In genomic region chr20:62741701-62742491, GRCh38 we compare ENCODE assay signal across 23 cellular contexts. TPM values are rescaled to one million over a fixed set of nuclear protein-coding genes. Genes with fewer than 3 reads are reported as not detected.
A peak's percentile ranks its signal among the peaks of the same experiment; 100 is the strongest.
DNase-seq lines count a peak whose midpoint lies in the region; ATAC-seq, FAIRE-seq and TF ChIP-seq lines count a peak whose summit lies in the region.
"Had no signal": no experiment of that assay in that cellular context is flagged by ENCODE, and none has a peak within 500 bp of the region (broad histone marks: within the 10 kb centered on the region; RNA-seq: fewer than 3 reads in every experiment).

No MANE protein-coding gene starts in this region.

- ATAC-seq in A549: no peak
- ATAC-seq in CD4-positive, alpha-beta T cell (ENCODE audit: poor library complexity): no peak
- no peak for ATAC-seq in left lung
- ATAC-seq: heart left ventricle had no signal

- H3K27ac ChIP-seq in A549 (peak overlapping the region in 1 of 2 experiments; percentile 86; a peak in 3 of 6 replicates), WERI-Rb-1 (no peak overlapping the region), left lung (peak overlapping the region in 1 of 2 donors; percentile 93)
- H3K27ac ChIP-seq in CD4-positive, alpha-beta T cell (ENCODE audit: low read depth, low read length): peak overlapping the region; percentile 86
- H3K27ac ChIP-seq: brain microvascular endothelial cell had no signal

- FAIRE-seq in A549 (lab: Jason Lieb, UNC): no peak
- no peak for FAIRE-seq in GM12891 (lab: Jason Lieb, UNC)
- FAIRE-seq: TTC549 had no signal

- no peak overlapping the region for H3K4me3 Mint-ChIP-seq in CD4-positive, alpha-beta T cell
- H3K4me3 Mint-ChIP-seq: H9, mesothelial cell of epicardium had no signal

- intact Hi-C loops in CD4-positive, alpha-beta T cell (cut with DNase I, micrococcal nuclease): loop anchor here (2.0 kb wide), 2 partner anchors 35 to 91 kb away; no protein-coding TSS in a partner anchor
- intact Hi-C loops in left lung (cut with DNase I): no loop called here

- WGBS in A549 (ENCODE audit: missing lambda C conversion rate): 79% methylated on average over 15 of the region's 18 CpGs

- H3K27me3 ChIP-seq in CD4-positive, alpha-beta T cell (ENCODE audit: control insufficient read depth, insufficient read depth, low read length): no peaks in the 10 kb centered on the region
- H3K27me3 ChIP-seq in WERI-Rb-1 (ENCODE audit: insufficient read depth, low read depth, severe bottlenecking) (no peaks in the 10 kb centered on the region), left lung (peaks cover 3 to 84% of the 10 kb centered on the region in 2 donors)
- H3K27me3 ChIP-seq: brain microvascular endothelial cell, sigmoid colon had no signal

- no peaks in the 10 kb centered on the region for H3K27me3 Mint-ChIP-seq in CD4-positive, alpha-beta T cell

- TF ChIP-seq EP300 in A549 (IDR thresholded peaks at IDR 0.05): no peak

- H3K27ac Mint-ChIP-seq in CD4-positive, alpha-beta T cell: peak overlapping the region; percentile 86
- H3K27ac Mint-ChIP-seq: H9, mesothelial cell of epicardium had no signal

- TF ChIP-seq RAD21 in A549 (conservative IDR thresholded peaks at IDR 0.05 in 1 of 2, IDR thresholded peaks at IDR 0.05 in 1 of 2): no peak

- H3K4me1 ChIP-seq in A549 (peaks cover 21% of the 10 kb centered on the region), left lung (peaks cover 0 to 35% of the 10 kb centered on the region in 2 donors)

- H3K4me2 ChIP-seq in A549: no peak overlapping the region

- CTCF ChIA-PET in A549 (lab: Yijun Ruan, JAX): interaction anchor here (0.7 to 4.1 kb wide), 5 partner anchors 18 to 74 kb away, joined by 3 to 27 read pairs (median 4); no protein-coding TSS in a partner anchor
- CTCF ChIA-PET in CD4-positive, alpha-beta T cell (lab: Charles Lee): interaction anchor here (1.8 to 3.0 kb wide), 4 partner anchors 25 to 52 kb away, joined by 5 to 11 read pairs (median 6); no protein-coding TSS in a partner anchor

- H3K9me3 ChIP-seq in A549: no peaks in the 10 kb centered on the region
- H3K9me3 ChIP-seq in CD4-positive, alpha-beta T cell (ENCODE audit: control insufficient read depth, low read length): no peaks in the 10 kb centered on the region
- no peaks in the 10 kb centered on the region for H3K9me3 ChIP-seq in WERI-Rb-1 (ENCODE audit: severe bottlenecking)
- H3K9me3 ChIP-seq in left lung: no peaks in the 10 kb centered on the region
- H3K9me3 ChIP-seq: heart left ventricle, sigmoid colon, SK-N-SH had no signal

- POLR2A ChIA-PET in A549 (lab: Yijun Ruan, JAX): no interaction called here
- POLR2A ChIA-PET in CD4-positive, alpha-beta T cell (lab: Charles Lee): interaction anchor here (0.6 to 2.6 kb wide), 3 partner anchors 31 to 90 kb away, joined by 3 to 19 read pairs (median 4); no protein-coding TSS in a partner anchor

- no peak for TF ChIP-seq POLR2A in A549 (IDR thresholded peaks at IDR 0.05; ENCODE audit: low read length)
- no peak for TF ChIP-seq POLR2A in GM12891 (IDR thresholded peaks at IDR 0.05; ENCODE audit: low read depth, low read length)

- no peak for DNase-seq in A549 (ENCODE audit: low read depth in 1 of 2, low spot score in 1 of 2)
- DNase-seq in CD4-positive, alpha-beta T cell: no peak
- DNase-seq in WERI-Rb-1: peak; percentile 7
- peak; percentile 21 to 52 for DNase-seq in left lung
- DNase-seq in hippocampal formation (lab: John Stamatoyannopoulos, UW): no peak
- DNase-seq in AML-193 (lab: John Stamatoyannopoulos, UW): no peak
- DNase-seq in NCI-H1417 (lab: John Stamatoyannopoulos, UW): no peak
- DNase-seq in GM12891 (ENCODE audit: insufficient read length, low spot score): no peak
- DNase-seq: activated naive CD4-positive, alpha-beta T cell; brain microvascular endothelial cell; islet precursor cell; NCI-H2029 treated with DMSO at 0.1 percent for 48 hours; NCI-H510A treated with DMSO at 0.1 percent for 48 hours; occipital lobe; SK-N-SH; stimulated activated CD4-positive, alpha-beta T cell treated with anti-CD3 and anti-CD28 coated beads, Interleukin-4, amount 100 ng/mL, for 1 hour had no signal

- no peaks in the 10 kb centered on the region for H3K9me3 Mint-ChIP-seq in CD4-positive, alpha-beta T cell
- H3K9me3 Mint-ChIP-seq: H9, mesothelial cell of epicardium had no signal

- no peak for TF ChIP-seq CTCF in A549 (IDR thresholded peaks at IDR 0.05)
- no peak for TF ChIP-seq CTCF in CD4-positive, alpha-beta T cell (IDR thresholded peaks at IDR 0.05)
- TF ChIP-seq CTCF in WERI-Rb-1 (IDR thresholded peaks at IDR 0.05; ENCODE audit: low read depth, low read length): no peak
- no peak for TF ChIP-seq CTCF in left lung (IDR thresholded peaks at IDR 0.05)

- H3K4me3 ChIP-seq in A549: no peak overlapping the region
- H3K4me3 ChIP-seq in WERI-Rb-1 (ENCODE audit: low read depth, low read length): no peak overlapping the region
- H3K4me3 ChIP-seq in left lung: no peak overlapping the region
- H3K4me3 ChIP-seq: sigmoid colon had no signal

- no peaks in the 10 kb centered on the region for H3K36me3 ChIP-seq in WERI-Rb-1
- no peaks in the 10 kb centered on the region for H3K36me3 ChIP-seq in left lung
- H3K36me3 ChIP-seq: brain microvascular endothelial cell, heart left ventricle had no signal

- H3K4me1 Mint-ChIP-seq in CD4-positive, alpha-beta T cell (ENCODE audit: low read depth): peaks cover 52% of the 10 kb centered on the region

- no peaks in the 10 kb centered on the region for H3K36me3 Mint-ChIP-seq in CD4-positive, alpha-beta T cell (ENCODE audit: low read depth)
- H3K36me3 Mint-ChIP-seq: mesothelial cell of epicardium had no signal

TF ChIP-seq in A549, 52 proteins besides CTCF, POLR2A, EP300 and RAD21 (continues in another document):
- TF ChIP-seq CBX8 (IDR thresholded peaks at IDR 0.05): no peak

TF ChIP-seq in GM12891, 5 proteins besides CTCF, POLR2A, EP300 and RAD21:
- TF ChIP-seq POU2F2 (IDR thresholded peaks at IDR 0.05; ENCODE audit: low read depth, low read length) (no peak), TAF1 (IDR thresholded peaks at IDR 0.05; ENCODE audit: low read depth, low read length) (no peak), PAX5 (IDR thresholded peaks at IDR 0.05; ENCODE audit: insufficient read depth, low read length, severe bottlenecking) (no peak), SPI1 (IDR thresholded peaks at IDR 0.05; ENCODE audit: low read depth, low read length) (no peak), POLR2AphosphoS5 (IDR thresholded peaks at IDR 0.05; ENCODE audit: low read depth, low read length) (no peak)
TF ChIP-seq in GM12891: peak in this region for 0.

RNA-seq across cellular contexts. Expression of gene NTSR1, which starts 33.3 kb away (rescaled TPM):
- polyA plus RNA-seq in A549 (2011; rRNA removed) (0.03 TPM in 2 replicates), A549 (2017; fragmentation: RNase III; extraction: RNeasy Plus Mini Kit Qiagen cat#74134 plus additional on column Dnase treatment) (not detected in 3 replicates)
- polyA plus RNA-seq in A549 (2012; cell fraction: cytosol; rRNA removed): 0.01 TPM in 2 replicates
- polyA plus RNA-seq in A549 (2012; cell fraction: nucleus; rRNA removed): 0.02 TPM in 1 of 2 replicates, not detected in the other
- polyA minus RNA-seq in A549 (2011; rRNA and poly(A)+ RNA removed): not detected in 2 replicates
- under 1 TPM; 0.55 to 0.56 TPM for total RNA-seq in CD4-positive, alpha-beta T cell
- total RNA-seq in left lung: 1 to 10 TPM in 1 of 2 donors, under 1 TPM in 1; 0.12 to 3.5 TPM
- polyA plus RNA-seq in GM12891 (2012; ENCODE audit: low read depth, missing spikeins): not detected
- total RNA-seq: activated CD8-positive, alpha-beta memory T cell treated with anti-CD3 and anti-CD28 coated beads for 36 hours; esophagus mucosa had no signal

RNA-seq across cellular contexts. Expression of gene MRGBP, which starts 54.4 kb away (rescaled TPM):
- polyA plus RNA-seq in A549 (2011; rRNA removed) (14.6 and 21.1 TPM in 2 replicates), A549 (2017; fragmentation: RNase III; extraction: RNeasy Plus Mini Kit Qiagen cat#74134 plus additional on column Dnase treatment) (16.8 to 18.4 TPM (median 17.5 TPM) in 3 replicates)
- polyA plus RNA-seq in A549 (2012; cell fraction: cytosol; rRNA removed): 23.8 and 26.4 TPM in 2 replicates
- 24.0 and 25.2 TPM in 2 replicates for polyA plus RNA-seq in A549 (2012; cell fraction: nucleus; rRNA removed)
- polyA minus RNA-seq in A549 (2011; rRNA and poly(A)+ RNA removed): 15.9 and 18.8 TPM in 2 replicates
- 1 to 10 TPM; 7.4 to 7.9 TPM for total RNA-seq in CD4-positive, alpha-beta T cell
- total RNA-seq in left lung: 10 to 100 TPM in 1 of 2 donors, 1 to 10 TPM in 1; 6.1 to 10.1 TPM
- 8.8 TPM for polyA plus RNA-seq in GM12891 (2012; ENCODE audit: low read depth, missing spikeins)

Comparison
In these comparisons a context has a peak if more than half of its experiments do, and no peak if none do; other contexts are left out.
1. DNase-seq: peak in WERI-Rb-1 (single experiment) and left lung (2 of 2); none in A549 (0 of 2), CD4-positive, alpha-beta T cell (0 of 10), hippocampal formation (0 of 2), AML-193 (0 of 2), NCI-H1417 (0 of 3) and GM12891 (single experiment).
2. intact Hi-C loops: an anchor here in CD4-positive, alpha-beta T cell (2.0 kb wide); none called in left lung.